8 cellular contexts compared by ENCODE assay signal in the genomic region with DNA sequence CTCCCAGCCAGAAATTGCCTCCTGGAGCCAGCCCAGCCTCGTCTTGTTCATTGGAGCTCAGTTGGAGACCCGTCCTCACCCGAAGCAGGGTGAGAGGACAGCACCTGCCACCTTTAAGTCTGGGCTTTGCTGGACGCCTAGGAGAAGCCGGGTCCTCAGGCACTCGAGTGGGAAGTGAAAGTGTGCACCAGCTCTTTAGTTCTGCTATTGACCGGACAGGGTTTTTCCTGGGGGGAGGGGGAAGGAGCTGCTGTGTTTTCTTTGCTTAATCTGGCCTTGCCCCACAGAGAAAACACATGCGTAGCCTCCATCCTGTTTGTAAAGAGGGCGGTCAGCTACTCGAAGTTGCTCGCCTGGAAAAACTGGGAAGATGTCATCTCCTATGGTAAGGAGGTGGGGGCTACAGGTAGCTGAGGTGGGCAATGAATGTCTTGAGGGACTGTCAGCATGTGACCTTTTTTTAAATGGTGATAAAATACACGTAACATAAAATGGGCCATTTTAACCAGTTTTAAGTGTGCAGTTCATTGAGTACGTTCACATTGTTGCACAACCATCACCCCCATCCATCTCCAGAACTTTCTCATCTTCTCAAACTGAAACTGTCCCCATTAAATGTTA. TPM values are rescaled to one million over a fixed set of nuclear protein-coding genes. Genes with fewer than 3 reads are reported as not detected.
DNase-seq lines count a peak whose midpoint lies in the region; ATAC-seq lines count a peak whose summit lies in the region.

No MANE protein-coding gene starts in this region.

- peak; percentile 62 for DNase-seq in activated CD4-positive, alpha-beta T cell treated with anti-CD3 and anti-CD28 coated beads, Interleukin-2, amount 10 ng/mL, durations not matched to agents 24 days and 14 days
- no peak for DNase-seq in activated CD4-positive, alpha-beta T cell treated with anti-CD3 and anti-CD28 coated beads, Interleukin-2, amount 50 U/mL, for 4 hours
- no peak for DNase-seq in activated naive CD8-positive, alpha-beta T cell treated with anti-CD3 and anti-CD28 coated beads, Interleukin-2, amount 10 ng/mL, durations not matched to agents 7 days and 5 days
- DNase-seq in naive thymus-derived CD4-positive, alpha-beta T cell = peak in 1 of 9 donors; percentile 22
- DNase-seq in NCI-H187 (lab: John Stamatoyannopoulos, UW) (no peak), EL (no peak), NCI-H1694 (lab: John Stamatoyannopoulos, UW) (no peak)

- intact Hi-C loops in activated CD4-positive, alpha-beta T cell treated with anti-CD3 and anti-CD28 coated beads, Interleukin-2, amount 10 ng/mL, durations not matched to agents 24 days and 14 days (cut with micrococcal nuclease) = no loop called here
- intact Hi-C loops in naive thymus-derived CD4-positive, alpha-beta T cell (cut with micrococcal nuclease) = no loop called here

- no peak overlapping the region for H3K27ac ChIP-seq in naive thymus-derived CD4-positive, alpha-beta T cell (ENCODE audit: low read depth, low read length)

- H3K4me3 Mint-ChIP-seq in activated CD4-positive, alpha-beta T cell treated with anti-CD3 and anti-CD28 coated beads, Interleukin-2, amount 10 ng/mL, durations not matched to agents 24 days and 14 days = peak overlapping the region; percentile 34
- peak overlapping the region; percentile 53 for H3K4me3 Mint-ChIP-seq in activated naive CD8-positive, alpha-beta T cell treated with anti-CD3 and anti-CD28 coated beads, Interleukin-2, amount 10 ng/mL, durations not matched to agents 7 days and 5 days
- H3K4me3 Mint-ChIP-seq in naive thymus-derived CD4-positive, alpha-beta T cell = peak overlapping the region in 5 of 10 donors; percentile 1 to 39 (median 33)

- H3K27ac Mint-ChIP-seq in activated CD4-positive, alpha-beta T cell treated with anti-CD3 and anti-CD28 coated beads, Interleukin-2, amount 10 ng/mL, durations not matched to agents 24 days and 14 days = no peak overlapping the region
- H3K27ac Mint-ChIP-seq in activated naive CD8-positive, alpha-beta T cell treated with anti-CD3 and anti-CD28 coated beads, Interleukin-2, amount 10 ng/mL, durations not matched to agents 7 days and 5 days = peak overlapping the region; percentile 41
- peak overlapping the region in 3 of 9 donors; percentile 38 to 78 (median 57) for H3K27ac Mint-ChIP-seq in naive thymus-derived CD4-positive, alpha-beta T cell

- no peaks in the 10 kb centered on the region for H3K9me3 Mint-ChIP-seq in activated CD4-positive, alpha-beta T cell treated with anti-CD3 and anti-CD28 coated beads, Interleukin-2, amount 10 ng/mL, durations not matched to agents 24 days and 14 days
- H3K9me3 Mint-ChIP-seq in activated naive CD8-positive, alpha-beta T cell treated with anti-CD3 and anti-CD28 coated beads, Interleukin-2, amount 10 ng/mL, durations not matched to agents 7 days and 5 days = no peaks in the 10 kb centered on the region
- peaks cover 0 to 2% (median 0%) of the 10 kb centered on the region in 11 donors for H3K9me3 Mint-ChIP-seq in naive thymus-derived CD4-positive, alpha-beta T cell

- H3K4me1 ChIP-seq in naive thymus-derived CD4-positive, alpha-beta T cell (ENCODE audit: control insufficient read depth in 2 of 2, insufficient read depth in 2 of 2, low read length in 2 of 2) = peaks cover 25 to 37% of the 10 kb centered on the region in 2 donors

- POLR2A ChIA-PET in activated naive CD8-positive, alpha-beta T cell treated with anti-CD3 and anti-CD28 coated beads, Interleukin-2, amount 10 ng/mL, durations not matched to agents 7 days and 5 days (lab: Charles Lee) = interaction anchor here (1.9 kb wide), 1 partner anchor 9 kb away, joined by 11 read pairs; no protein-coding TSS in a partner anchor
- POLR2A ChIA-PET in naive thymus-derived CD4-positive, alpha-beta T cell (lab: Charles Lee) = no interaction called here

- H3K27me3 Mint-ChIP-seq in activated CD4-positive, alpha-beta T cell treated with anti-CD3 and anti-CD28 coated beads, Interleukin-2, amount 10 ng/mL, durations not matched to agents 24 days and 14 days = no peaks in the 10 kb centered on the region
- no peaks in the 10 kb centered on the region for H3K27me3 Mint-ChIP-seq in activated naive CD8-positive, alpha-beta T cell treated with anti-CD3 and anti-CD28 coated beads, Interleukin-2, amount 10 ng/mL, durations not matched to agents 7 days and 5 days
- no peaks in the 10 kb centered on the region for H3K27me3 Mint-ChIP-seq in naive thymus-derived CD4-positive, alpha-beta T cell

- no peaks in the 10 kb centered on the region for H3K9me3 ChIP-seq in naive thymus-derived CD4-positive, alpha-beta T cell (ENCODE audit: control insufficient read depth in 2 of 3, low read length in 3 of 3)

- CTCF ChIA-PET in naive thymus-derived CD4-positive, alpha-beta T cell (lab: Charles Lee) = interaction anchor here (1.3 kb wide), 1 partner anchor 9 kb away, joined by 3 read pairs; no protein-coding TSS in a partner anchor

- peaks cover 61% of the 10 kb centered on the region for H3K4me1 Mint-ChIP-seq in activated CD4-positive, alpha-beta T cell treated with anti-CD3 and anti-CD28 coated beads, Interleukin-2, amount 10 ng/mL, durations not matched to agents 24 days and 14 days
- H3K4me1 Mint-ChIP-seq in activated naive CD8-positive, alpha-beta T cell treated with anti-CD3 and anti-CD28 coated beads, Interleukin-2, amount 10 ng/mL, durations not matched to agents 7 days and 5 days = peaks cover 77% of the 10 kb centered on the region
- H3K4me1 Mint-ChIP-seq in naive thymus-derived CD4-positive, alpha-beta T cell = peaks cover 57 to 88% (median 75%) of the 10 kb centered on the region in 7 donors

- no peaks in the 10 kb centered on the region for H3K27me3 ChIP-seq in naive thymus-derived CD4-positive, alpha-beta T cell (ENCODE audit: control insufficient read depth in 2 of 2, insufficient read depth in 2 of 2, low read length in 2 of 2)

- H3K36me3 ChIP-seq in naive thymus-derived CD4-positive, alpha-beta T cell (ENCODE audit: control insufficient read depth in 2 of 3, insufficient read depth in 3 of 3, low read length in 3 of 3) = no peaks in the 10 kb centered on the region

- no peak overlapping the region for H3K4me3 ChIP-seq in naive thymus-derived CD4-positive, alpha-beta T cell (ENCODE audit: low read length)

- H3K36me3 Mint-ChIP-seq in activated CD4-positive, alpha-beta T cell treated with anti-CD3 and anti-CD28 coated beads, Interleukin-2, amount 10 ng/mL, durations not matched to agents 24 days and 14 days (ENCODE audit: low read depth) = peaks cover 31% of the 10 kb centered on the region
- peaks cover 45% of the 10 kb centered on the region for H3K36me3 Mint-ChIP-seq in activated naive CD8-positive, alpha-beta T cell treated with anti-CD3 and anti-CD28 coated beads, Interleukin-2, amount 10 ng/mL, durations not matched to agents 7 days and 5 days
- H3K36me3 Mint-ChIP-seq in naive thymus-derived CD4-positive, alpha-beta T cell = peaks cover 5 to 35% (median 21%) of the 10 kb centered on the region in 5 donors

- ATAC-seq in HG03103 (IDR thresholded peaks at IDR 0.05; ENCODE audit: low read depth, unreplicated experiment) = peak; percentile 45
- no peak for ATAC-seq in activated naive CD8-positive, alpha-beta T cell treated with anti-CD3 and anti-CD28 coated beads, Interleukin-2, amount 10 ng/mL, durations not matched to agents 7 days and 5 days (ENCODE audit: low read depth)
- ATAC-seq in naive thymus-derived CD4-positive, alpha-beta T cell = peak; percentile 69

RNA-seq across cellular contexts. Expression of a gene that starts 34.4 kb away (rescaled TPM):
- total RNA-seq in activated CD4-positive, alpha-beta T cell treated with anti-CD3 and anti-CD28 coated beads, Interleukin-2, amount 10 ng/mL, durations not matched to agents 24 days and 14 days = 40.0 and 42.9 TPM in 2 replicates
- total RNA-seq in activated naive CD8-positive, alpha-beta T cell treated with anti-CD3 and anti-CD28 coated beads, Interleukin-2, amount 10 ng/mL, durations not matched to agents 7 days and 5 days = 10 to 100 TPM; 65.4 to 76.7 TPM
- 10 to 100 TPM; 28.9 to 75.4 (median 38.2) TPM for total RNA-seq in naive thymus-derived CD4-positive, alpha-beta T cell
- polyA plus RNA-seq in naive thymus-derived CD4-positive, alpha-beta T cell = under 1 TPM; 0.66 to 0.92 TPM
